ENCODE assay signal across 8 cellular contexts in genomic region chr3:48635222-48636021, GRCh38.
A peak's percentile ranks its signal among the peaks of the same experiment; 100 is the strongest.
DNase-seq lines count a peak whose midpoint lies in the region; ATAC-seq and TF ChIP-seq lines count a peak whose summit lies in the region.

Gene SLC26A6 (minus strand): TSS chr3:48635461. CDS start chr3:48635393, 68 bp downstream.

- TF ChIP-seq CTCF in AG10803 (conservative IDR thresholded peaks at IDR 0.05; ENCODE audit: low read length) = peak; percentile 63

- DNase-seq in AG10803 (ENCODE audit: low read depth) = peak; percentile 94
- peak; percentile 39 for DNase-seq in NCI-H345 treated with DMSO at 0.1 percent for 48 hours (lab: John Stamatoyannopoulos, UW; ENCODE audit: unreplicated experiment)
- peak; percentile 82 to 90 (median 85) for DNase-seq in activated CD4-positive, CD25-positive, alpha-beta regulatory T cell (lab: John Stamatoyannopoulos, UW)
- peak; percentile 94 for DNase-seq in cerebellar cortex (ENCODE audit: low spot score)
- DNase-seq in iris pigment epithelial cell (ENCODE audit: low read depth) = peak; percentile 98
- peak; percentile 94 for DNase-seq in stimulated activated CD4-positive, alpha-beta T cell treated with anti-CD3 and anti-CD28 coated beads, Interleukin-12 subunit alpha, Interleukin-12 subunit beta, amount 100 ng/mL, for 4 hours

- ATAC-seq in GM19025 (IDR thresholded peaks at IDR 0.05; ENCODE audit: low read depth, unreplicated experiment) (peak; percentile 93), HG03342 (IDR thresholded peaks at IDR 0.05; ENCODE audit: unreplicated experiment) (peak; percentile 87)

- H3K4me3 ChIP-seq in AG10803 (ENCODE audit: low read length) = peak within 1 kb of the TSS; percentile 84

Comparison
In these comparisons a context has a peak if more than half of its experiments do, and no peak if none do; other contexts are left out.
1. Peak in every context shown above with its lines: DNase-seq, ATAC-seq and H3K4me3 ChIP-seq.
2. DNase-seq: peak in every context shown above with its lines; median percentile 98 in iris pigment epithelial cell; 94 in AG10803; 94 in cerebellar cortex; 94 in stimulated activated CD4-positive, alpha-beta T cell treated with anti-CD3 and anti-CD28 coated beads, Interleukin-12 subunit alpha, Interleukin-12 subunit beta, amount 100 ng/mL, for 4 hours; 85 in activated CD4-positive, CD25-positive, alpha-beta regulatory T cell; 39 in NCI-H345 treated with DMSO at 0.1 percent for 48 hours.